In the genomic region with DNA sequence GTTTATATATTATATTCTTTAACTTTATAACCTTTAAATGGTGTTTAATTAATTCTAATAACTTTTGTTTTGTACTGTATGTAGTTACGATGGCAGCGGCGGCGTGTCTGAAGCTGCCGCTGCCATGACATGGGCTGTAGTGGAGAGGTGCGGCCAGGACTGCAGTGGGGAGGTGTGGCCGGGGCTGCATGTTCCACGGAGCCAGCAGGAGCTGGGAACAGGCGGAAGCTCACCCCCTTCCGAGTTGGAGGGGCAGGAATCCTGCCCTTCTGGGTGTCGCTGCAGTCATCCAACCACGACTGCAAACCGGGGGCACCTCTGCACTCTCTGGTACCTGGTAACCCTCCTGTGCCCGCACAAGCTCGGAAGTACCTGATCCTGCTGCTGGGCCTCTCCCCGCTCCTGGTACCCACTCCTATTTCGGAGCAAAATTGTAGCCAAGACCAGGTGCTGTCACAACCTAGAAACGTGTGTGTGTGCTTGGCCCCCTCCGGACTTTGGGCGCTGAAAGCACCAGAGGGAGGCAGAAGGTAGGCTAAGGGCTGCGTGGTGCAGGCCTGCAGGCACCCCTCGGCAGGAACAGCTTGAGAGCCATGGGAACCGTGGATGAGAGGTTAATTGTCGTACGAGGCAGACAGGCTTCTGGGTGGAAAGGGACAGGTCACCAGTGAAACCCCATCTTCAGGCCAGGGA, we compare ENCODE assay signal across 26 cellular contexts.
"Had no signal": no experiment of that assay in that cellular context is flagged by ENCODE, and none has a peak within 500 bp of the region (broad histone marks: within the 10 kb centered on the region; RNA-seq: fewer than 3 reads in every experiment).

No MANE protein-coding gene starts in this region.

- H3K27ac ChIP-seq: brain microvascular endothelial cell, epithelial cell of prostate, esophagus squamous epithelium, heart right ventricle, neutrophil, transverse colon had no signal

- ATAC-seq: heart right ventricle; left lobe of liver; mucosa of descending colon; natural killer cell treated with Interleukin-12 subunit alpha and Interleukin-12 subunit beta and Interleukin-15 and Interleukin-18, amount 100 ng/mL, for 72 hours; sciatic nerve; stimulated activated naive B cell treated with anti-CD40 and anti-IgM and Interleukin-4, amounts not matched to agents 10 μg/mL and 1 μg/mL and 100 μg/mL, for 72 hours had no signal

- H3K9me3 Mint-ChIP-seq: activated CD4-positive, alpha-beta memory T cell treated with anti-CD3 and anti-CD28 coated beads, Interleukin-2, amount 10 ng/mL, durations not matched to agents 7 days and 5 days; activated CD4-positive, alpha-beta T cell treated with anti-CD3 and anti-CD28 coated beads, Interleukin-2, amount 10 ng/mL, durations not matched to agents 7 days and 5 days; activated naive CD4-positive, alpha-beta T cell treated with anti-CD3 and anti-CD28 coated beads, Interleukin-2, amount 10 ng/mL, durations not matched to agents 7 days and 5 days; activated T-cell treated with anti-CD3 and anti-CD28 coated beads, Interleukin-2, amount 50 U/mL, for 24 hours; natural killer cell treated with Interleukin-12 subunit alpha and Interleukin-12 subunit beta and Interleukin-15 and Interleukin-18, amount 100 ng/mL, for 72 hours; stimulated activated naive B cell treated with anti-CD40 and anti-IgM and Interleukin-4, amounts not matched to agents 10 μg/mL and 1 μg/mL and 100 μg/mL, for 72 hours had no signal

- H3K4me1 ChIP-seq: esophagus squamous epithelium, heart right ventricle, transverse colon had no signal

- H3K36me3 Mint-ChIP-seq: activated naive CD4-positive, alpha-beta T cell treated with anti-CD3 and anti-CD28 coated beads, Interleukin-2, amount 10 ng/mL, durations not matched to agents 7 days and 5 days; natural killer cell treated with Interleukin-12 subunit alpha and Interleukin-12 subunit beta and Interleukin-15 and Interleukin-18, amount 100 ng/mL, for 72 hours; stimulated activated naive B cell treated with anti-CD40 and anti-IgM and Interleukin-4, amounts not matched to agents 10 μg/mL and 1 μg/mL and 100 μg/mL, for 72 hours had no signal

- DNase-seq: activated CD4-positive, alpha-beta memory T cell treated with anti-CD3 and anti-CD28 coated beads, Interleukin-2, amount 10 ng/mL, durations not matched to agents 7 days and 5 days; activated CD4-positive, alpha-beta T cell treated with anti-CD3 and anti-CD28 coated beads for 1 hour; activated CD4-positive, alpha-beta T cell treated with anti-CD3 and anti-CD28 coated beads, Interleukin-2, amount 10 ng/mL, durations not matched to agents 7 days and 5 days; activated CD8-positive, alpha-beta memory T cell treated with anti-CD3 and anti-CD28 coated beads, Interleukin-2, amount 50 U/mL, for 48 hours; activated gamma-delta T cell; activated naive CD4-positive, alpha-beta T cell treated with anti-CD3 and anti-CD28 coated beads, Interleukin-2, amount 10 ng/mL, durations not matched to agents 7 days and 5 days; activated T-cell treated with anti-CD3 and anti-CD28 coated beads, Interleukin-2, amount 50 U/mL, for 24 hours; amniotic stem cell; brain microvascular endothelial cell; caudate nucleus; effector CD4-positive, alpha-beta T cell; esophagus squamous epithelium; foreskin melanocyte; kidney glomerular epithelial cell; mucosa of descending colon; small intestine; stimulated activated CD4-positive, alpha-beta T cell treated with anti-CD3 and anti-CD28 coated beads, Interleukin-4, amount 100 ng/mL, for 24 hours; stimulated activated naive B cell treated with anti-CD40 and anti-IgM and Interleukin-4, amounts not matched to agents 10 μg/mL and 1 μg/mL and 100 μg/mL, for 72 hours; transverse colon had no signal

- H3K27me3 ChIP-seq: brain microvascular endothelial cell, esophagus squamous epithelium, heart right ventricle, neutrophil, transverse colon had no signal

- H3K4me3 Mint-ChIP-seq: activated CD4-positive, alpha-beta memory T cell treated with anti-CD3 and anti-CD28 coated beads, Interleukin-2, amount 10 ng/mL, durations not matched to agents 7 days and 5 days; activated CD4-positive, alpha-beta T cell treated with anti-CD3 and anti-CD28 coated beads, Interleukin-2, amount 10 ng/mL, durations not matched to agents 7 days and 5 days; activated naive CD4-positive, alpha-beta T cell treated with anti-CD3 and anti-CD28 coated beads, Interleukin-2, amount 10 ng/mL, durations not matched to agents 7 days and 5 days; activated T-cell treated with anti-CD3 and anti-CD28 coated beads, Interleukin-2, amount 50 U/mL, for 24 hours; dendritic cell treated with granulocyte-macrophage colony-stimulating factor and Interleukin-4, amounts not matched to agents 40 ng/mL and 50 ng/mL, for 4 days; natural killer cell treated with Interleukin-12 subunit alpha and Interleukin-12 subunit beta and Interleukin-15 and Interleukin-18, amount 100 ng/mL, for 72 hours; stimulated activated naive B cell treated with anti-CD40 and anti-IgM and Interleukin-4, amounts not matched to agents 10 μg/mL and 1 μg/mL and 100 μg/mL, for 72 hours had no signal

- H3K4me3 ChIP-seq: esophagus squamous epithelium, heart right ventricle, mucosa of descending colon, transverse colon had no signal

- H3K4me1 Mint-ChIP-seq: activated CD4-positive, alpha-beta memory T cell treated with anti-CD3 and anti-CD28 coated beads, Interleukin-2, amount 10 ng/mL, durations not matched to agents 7 days and 5 days; activated CD4-positive, alpha-beta T cell treated with anti-CD3 and anti-CD28 coated beads, Interleukin-2, amount 10 ng/mL, durations not matched to agents 7 days and 5 days; activated naive CD4-positive, alpha-beta T cell treated with anti-CD3 and anti-CD28 coated beads, Interleukin-2, amount 10 ng/mL, durations not matched to agents 7 days and 5 days; stimulated activated naive B cell treated with anti-CD40 and anti-IgM and Interleukin-4, amounts not matched to agents 10 μg/mL and 1 μg/mL and 100 μg/mL, for 72 hours had no signal

- H3K27ac Mint-ChIP-seq: activated CD4-positive, alpha-beta memory T cell treated with anti-CD3 and anti-CD28 coated beads, Interleukin-2, amount 10 ng/mL, durations not matched to agents 7 days and 5 days; activated CD4-positive, alpha-beta T cell treated with anti-CD3 and anti-CD28 coated beads, Interleukin-2, amount 10 ng/mL, durations not matched to agents 7 days and 5 days; activated naive CD4-positive, alpha-beta T cell treated with anti-CD3 and anti-CD28 coated beads, Interleukin-2, amount 10 ng/mL, durations not matched to agents 7 days and 5 days; activated T-cell treated with anti-CD3 and anti-CD28 coated beads, Interleukin-2, amount 50 U/mL, for 24 hours; dendritic cell treated with granulocyte-macrophage colony-stimulating factor and Interleukin-4, amounts not matched to agents 40 ng/mL and 50 ng/mL, for 4 days; natural killer cell treated with Interleukin-12 subunit alpha and Interleukin-12 subunit beta and Interleukin-15 and Interleukin-18, amount 100 ng/mL, for 72 hours; stimulated activated naive B cell treated with anti-CD40 and anti-IgM and Interleukin-4, amounts not matched to agents 10 μg/mL and 1 μg/mL and 100 μg/mL, for 72 hours had no signal

- H3K36me3 ChIP-seq: brain microvascular endothelial cell, esophagus squamous epithelium, heart right ventricle, neutrophil, transverse colon had no signal

- H3K27me3 Mint-ChIP-seq: activated CD4-positive, alpha-beta memory T cell treated with anti-CD3 and anti-CD28 coated beads, Interleukin-2, amount 10 ng/mL, durations not matched to agents 7 days and 5 days; activated CD4-positive, alpha-beta T cell treated with anti-CD3 and anti-CD28 coated beads, Interleukin-2, amount 10 ng/mL, durations not matched to agents 7 days and 5 days; activated naive CD4-positive, alpha-beta T cell treated with anti-CD3 and anti-CD28 coated beads, Interleukin-2, amount 10 ng/mL, durations not matched to agents 7 days and 5 days; activated T-cell treated with anti-CD3 and anti-CD28 coated beads, Interleukin-2, amount 50 U/mL, for 24 hours; dendritic cell treated with granulocyte-macrophage colony-stimulating factor and Interleukin-4, amounts not matched to agents 40 ng/mL and 50 ng/mL, for 4 days; natural killer cell treated with Interleukin-12 subunit alpha and Interleukin-12 subunit beta and Interleukin-15 and Interleukin-18, amount 100 ng/mL, for 72 hours; stimulated activated naive B cell treated with anti-CD40 and anti-IgM and Interleukin-4, amounts not matched to agents 10 μg/mL and 1 μg/mL and 100 μg/mL, for 72 hours had no signal

- H3K9me3 ChIP-seq: mucosa of descending colon, transverse colon had no signal
